ENCODE assay signal across 1 cellular context in genomic region chr15:51752918-51753317, GRCh38.
TF ChIP-seq lines count a peak whose summit lies in the region.

No MANE protein-coding gene starts in this region.

TF ChIP-seq in GM12878, 131 proteins besides CTCF, POLR2A, EP300 and RAD21:
- TF ChIP-seq YY1 (IDR thresholded peaks at IDR 0.05; ENCODE audit: low read depth, low read length) (no peak), RELB (IDR thresholded peaks at IDR 0.05; ENCODE audit: low read depth) (no peak)
